12 cellular contexts compared by ENCODE assay signal in the genomic region with DNA sequence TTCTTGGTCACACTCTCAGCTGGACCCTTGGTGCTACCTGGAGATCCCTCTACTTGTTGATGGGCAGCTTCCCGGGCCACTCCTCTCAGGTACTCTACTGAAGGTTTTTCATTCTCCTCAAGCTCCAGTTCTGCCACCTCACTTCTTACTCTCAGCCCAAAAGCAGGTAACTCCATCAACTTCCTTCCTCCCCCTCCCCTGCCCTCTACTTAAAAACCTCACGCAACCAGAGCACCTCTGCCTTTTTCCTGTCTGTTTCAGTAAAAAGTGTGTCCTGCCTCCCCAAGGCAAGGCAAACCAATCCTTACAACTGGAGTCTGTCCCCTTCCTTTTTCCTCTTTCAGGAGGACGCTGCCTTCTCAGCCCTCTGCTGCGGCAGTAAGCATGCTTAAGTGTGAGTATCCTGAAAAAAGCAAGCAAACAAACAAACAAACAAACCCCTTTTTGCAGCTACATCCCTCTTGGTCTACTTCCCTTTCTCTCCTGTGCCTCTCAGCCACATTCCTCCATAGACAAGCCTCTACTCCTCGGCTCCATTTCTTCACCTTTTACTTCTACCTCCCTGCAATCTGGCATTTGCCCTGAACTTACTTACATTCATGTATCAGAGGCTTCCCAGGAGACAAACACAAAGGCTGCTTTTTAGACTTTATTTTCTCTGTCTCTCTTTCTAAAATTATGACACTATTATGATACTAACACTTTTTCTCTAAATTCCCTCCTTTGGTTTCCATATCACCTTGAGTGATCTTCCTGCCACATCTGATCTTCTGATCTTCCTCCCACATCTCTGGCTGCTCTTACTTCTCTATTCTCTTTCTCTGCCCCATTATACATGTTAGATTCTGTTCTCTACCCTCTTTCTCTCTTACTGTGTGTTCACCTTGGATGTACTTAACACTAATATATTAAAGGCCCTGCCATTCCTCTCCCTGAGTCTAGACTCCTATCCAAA. TPM values are rescaled to one million over a fixed set of nuclear protein-coding genes. Genes with fewer than 3 reads are reported as not detected.
DNase-seq lines count a peak whose midpoint lies in the region; ATAC-seq and TF ChIP-seq lines count a peak whose summit lies in the region.
"Had no signal": no experiment of that assay in that cellular context is flagged by ENCODE, and none has a peak within 500 bp of the region (broad histone marks: within the 10 kb centered on the region; RNA-seq: fewer than 3 reads in every experiment).

No MANE protein-coding gene starts in this region.

- H3K27me3 Mint-ChIP-seq in activated CD4-positive, alpha-beta T cell treated with anti-CD3 and anti-CD28 coated beads for 36 hours, result no peaks in the 10 kb centered on the region

- no peaks in the 10 kb centered on the region for H3K27me3 ChIP-seq in neutrophil

- DNase-seq in activated CD4-positive, alpha-beta T cell treated with anti-CD3 and anti-CD28 coated beads for 36 hours, result peak; percentile 25
- no peak for DNase-seq in activated CD4-positive, alpha-beta T cell treated with anti-CD3 and anti-CD28 coated beads, Interleukin-2, amount 50 U/mL, for 48 hours
- DNase-seq in KBM-7, result peak; percentile 39
- no peak for DNase-seq in AG08396 (ENCODE audit: low spot score)
- DNase-seq: DMS 273 treated with DMSO at 0.1 percent for 48 hours; effector CD4-positive, alpha-beta T cell; H7; left colon had no signal

- peaks cover 2% of the 10 kb centered on the region for H3K36me3 Mint-ChIP-seq in activated CD4-positive, alpha-beta T cell treated with anti-CD3 and anti-CD28 coated beads for 36 hours (ENCODE audit: low read depth)

- no peak for TF ChIP-seq CTCF in neutrophil (IDR thresholded peaks at IDR 0.05)

- H3K9me3 ChIP-seq in neutrophil, result no peaks in the 10 kb centered on the region

- H3K4me3 ChIP-seq in neutrophil (ENCODE audit: low read depth in 1 of 2, low read length in 1 of 2), result peak overlapping the region; percentile 69 to 81

- no peak overlapping the region for H3K4me3 Mint-ChIP-seq in activated CD4-positive, alpha-beta T cell treated with anti-CD3 and anti-CD28 coated beads for 36 hours

- no peaks in the 10 kb centered on the region for H3K9me3 Mint-ChIP-seq in activated CD4-positive, alpha-beta T cell treated with anti-CD3 and anti-CD28 coated beads for 36 hours (ENCODE audit: low read depth)

- no peak overlapping the region for H3K27ac Mint-ChIP-seq in activated CD4-positive, alpha-beta T cell treated with anti-CD3 and anti-CD28 coated beads for 36 hours

- intact Hi-C loops in activated CD4-positive, alpha-beta T cell treated with anti-CD3 and anti-CD28 coated beads for 36 hours (cut with DNase I, micrococcal nuclease), result loop anchor here in 1 of 2 experiments (2.0 kb wide), 1 partner anchor 16 kb away; no protein-coding TSS in a partner anchor

- peaks cover 27% of the 10 kb centered on the region for H3K4me1 Mint-ChIP-seq in activated CD4-positive, alpha-beta T cell treated with anti-CD3 and anti-CD28 coated beads for 36 hours

- in situ Hi-C loops in KBM-7 (cut with MboI; ENCODE audit: low pct_unique_long_range_greater_than_20kb, low sequenced_read_pairs), result no loop called here

- H3K36me3 ChIP-seq in neutrophil, result no peaks in the 10 kb centered on the region

- POLR2A ChIA-PET in activated CD4-positive, alpha-beta T cell treated with anti-CD3 and anti-CD28 coated beads for 36 hours (lab: Charles Lee), result no interaction called here

- peaks cover 61 to 64% of the 10 kb centered on the region in 2 experiments for H3K4me1 ChIP-seq in neutrophil (ENCODE audit: control insufficient read depth in 1 of 2, insufficient read depth in 1 of 2, low read depth in 1 of 2, low read length in 1 of 2)

- peak; percentile 85 for ATAC-seq in activated CD4-positive, alpha-beta T cell treated with anti-CD3 and anti-CD28 coated beads for 36 hours
- ATAC-seq in GM21576 (IDR thresholded peaks at IDR 0.05; ENCODE audit: unreplicated experiment) (peak; percentile 72), HG03439 (IDR thresholded peaks at IDR 0.05; ENCODE audit: unreplicated experiment) (no peak), GM18873 (IDR thresholded peaks at IDR 0.05; ENCODE audit: low FRiP score, unreplicated experiment) (no peak)
- ATAC-seq: left colon had no signal

- CTCF ChIA-PET in activated CD4-positive, alpha-beta T cell treated with anti-CD3 and anti-CD28 coated beads for 36 hours (lab: Charles Lee), result interaction anchor here (0.9 to 1.2 kb wide), 2 partner anchors 15 to 17 kb away, joined by 3 to 5 read pairs; a partner anchor contains a TSS

- H3K27ac ChIP-seq in neutrophil, result peak overlapping the region; percentile 93

RNA-seq across cellular contexts. Expression of a gene that starts 5.4 kb away (rescaled TPM):
- 10 to 100 TPM; 23.2 to 24.3 TPM for total RNA-seq in activated CD4-positive, alpha-beta T cell treated with anti-CD3 and anti-CD28 coated beads for 36 hours
- total RNA-seq: H7 had no signal

RNA-seq across cellular contexts. Expression of a gene that starts 16.9 kb away (rescaled TPM):
- 10 to 100 TPM; 41.7 to 54.3 TPM for total RNA-seq in activated CD4-positive, alpha-beta T cell treated with anti-CD3 and anti-CD28 coated beads for 36 hours

Comparison
In these comparisons a context has a peak if more than half of its experiments do, and no peak if none do; other contexts are left out.
1. DNase-seq: peak in activated CD4-positive, alpha-beta T cell treated with anti-CD3 and anti-CD28 coated beads for 36 hours (single experiment) and KBM-7 (single experiment); none in activated CD4-positive, alpha-beta T cell treated with anti-CD3 and anti-CD28 coated beads, Interleukin-2, amount 50 U/mL, for 48 hours (0 of 2) and AG08396 (single experiment).
2. ATAC-seq: peak in activated CD4-positive, alpha-beta T cell treated with anti-CD3 and anti-CD28 coated beads for 36 hours (single experiment) and GM21576 (single experiment); none in HG03439 (single experiment) and GM18873 (single experiment).